In genomic region chr2:112194480-112194879, GRCh38 we compare ENCODE assay signal across 20 cellular contexts. TPM values are rescaled to one million over a fixed set of nuclear protein-coding genes. Genes with fewer than 3 reads are reported as not detected.
DNase-seq lines count a peak whose midpoint lies in the region; ATAC-seq, FAIRE-seq and TF ChIP-seq lines count a peak whose summit lies in the region.
"Had no signal": no experiment of that assay in that cellular context is flagged by ENCODE, and none has a peak within 500 bp of the region (broad histone marks: within the 10 kb centered on the region; RNA-seq: fewer than 3 reads in every experiment).

No MANE protein-coding gene starts in this region.

- ATAC-seq in HG02571 (IDR thresholded peaks at IDR 0.05; ENCODE audit: unreplicated experiment) = no peak

- no peak for DNase-seq in T-helper 1 cell
- no peak for DNase-seq in activated naive CD4-positive, alpha-beta T cell treated with Interleukin-2 at 50 U/mL for 16 hours
- no peak for DNase-seq in activated CD4-positive, alpha-beta memory T cell treated with anti-CD3 and anti-CD28 coated beads, Interleukin-2, amount 10 ng/mL, durations not matched to agents 7 days and 5 days
- no peak for DNase-seq in endothelial cell (ENCODE audit: low spot score)
- no peak for DNase-seq in urothelium cell line (ENCODE audit: low spot score)
- DNase-seq: BE2C; CD8-positive, alpha-beta memory T cell; DMS79; H7; MV-4-11; NCI-H1417; NCI-H1930; NCI-H446; NCI-H69; NK-92 treated with Interleukin-12 subunit alpha and Interleukin-12 subunit beta, amount 100 ng/mL, for 24 hours had no signal

- TF ChIP-seq CTCF in endothelial cell (IDR thresholded peaks at IDR 0.05; ENCODE audit: unreplicated experiment) = no peak

- peak overlapping the region; percentile 57 for H3K27ac Mint-ChIP-seq in T-helper 1 cell treated with Interleukin-12 subunit alpha and Interleukin-12 subunit beta and Interleukin-4 antibody, amounts not matched to agents 30 μg/mL and 1 μg/mL, for 36 hours
- H3K27ac Mint-ChIP-seq in activated naive CD4-positive, alpha-beta T cell treated with anti-CD3 and anti-CD28 coated beads, Interleukin-2, amount 50 U/mL, for 24 hours = peak overlapping the region; percentile 80
- peak overlapping the region; percentile 57 for H3K27ac Mint-ChIP-seq in activated CD4-positive, alpha-beta memory T cell treated with anti-CD3 and anti-CD28 coated beads, Interleukin-2, amount 10 ng/mL, durations not matched to agents 7 days and 5 days
- peak overlapping the region; percentile 74 for H3K27ac Mint-ChIP-seq in endothelial cell (ENCODE audit: unreplicated experiment)
- H3K27ac Mint-ChIP-seq: CD8-positive, alpha-beta memory T cell had no signal

- FAIRE-seq in urothelium cell line (lab: Jason Lieb, UNC) = no peak
- FAIRE-seq: D721Med, HTR-8/SVneo had no signal

- H3K27me3 Mint-ChIP-seq in T-helper 1 cell treated with Interleukin-12 subunit alpha and Interleukin-12 subunit beta and Interleukin-4 antibody, amounts not matched to agents 30 μg/mL and 1 μg/mL, for 36 hours (ENCODE audit: low read depth) = no peaks in the 10 kb centered on the region
- H3K27me3 Mint-ChIP-seq in activated naive CD4-positive, alpha-beta T cell treated with anti-CD3 and anti-CD28 coated beads, Interleukin-2, amount 50 U/mL, for 24 hours = no peaks in the 10 kb centered on the region
- no peaks in the 10 kb centered on the region for H3K27me3 Mint-ChIP-seq in activated CD4-positive, alpha-beta memory T cell treated with anti-CD3 and anti-CD28 coated beads, Interleukin-2, amount 10 ng/mL, durations not matched to agents 7 days and 5 days
- no peaks in the 10 kb centered on the region for H3K27me3 Mint-ChIP-seq in endothelial cell (ENCODE audit: unreplicated experiment)

- H3K36me3 Mint-ChIP-seq in T-helper 1 cell treated with Interleukin-12 subunit alpha and Interleukin-12 subunit beta and Interleukin-4 antibody, amounts not matched to agents 30 μg/mL and 1 μg/mL, for 36 hours (ENCODE audit: low read depth) = peaks cover 25% of the 10 kb centered on the region
- peaks cover 11% of the 10 kb centered on the region for H3K36me3 Mint-ChIP-seq in activated naive CD4-positive, alpha-beta T cell treated with anti-CD3 and anti-CD28 coated beads, Interleukin-2, amount 50 U/mL, for 24 hours
- peaks cover 11% of the 10 kb centered on the region for H3K36me3 Mint-ChIP-seq in activated CD4-positive, alpha-beta memory T cell treated with anti-CD3 and anti-CD28 coated beads, Interleukin-2, amount 10 ng/mL, durations not matched to agents 7 days and 5 days (ENCODE audit: low read depth)
- peaks cover 3% of the 10 kb centered on the region for H3K36me3 Mint-ChIP-seq in endothelial cell (ENCODE audit: low read depth, unreplicated experiment)

- H3K4me3 Mint-ChIP-seq in T-helper 1 cell treated with Interleukin-12 subunit alpha and Interleukin-12 subunit beta and Interleukin-4 antibody, amounts not matched to agents 30 μg/mL and 1 μg/mL, for 36 hours = peak overlapping the region; percentile 0
- peak overlapping the region; percentile 13 for H3K4me3 Mint-ChIP-seq in activated naive CD4-positive, alpha-beta T cell treated with anti-CD3 and anti-CD28 coated beads, Interleukin-2, amount 50 U/mL, for 24 hours
- H3K4me3 Mint-ChIP-seq in activated CD4-positive, alpha-beta memory T cell treated with anti-CD3 and anti-CD28 coated beads, Interleukin-2, amount 10 ng/mL, durations not matched to agents 7 days and 5 days = no peak overlapping the region
- H3K4me3 Mint-ChIP-seq in endothelial cell (ENCODE audit: unreplicated experiment) = no peak overlapping the region
- H3K4me3 Mint-ChIP-seq: CD8-positive, alpha-beta memory T cell had no signal

- POLR2A ChIA-PET in activated CD4-positive, alpha-beta memory T cell treated with anti-CD3 and anti-CD28 coated beads, Interleukin-2, amount 10 ng/mL, durations not matched to agents 7 days and 5 days (lab: Charles Lee) = interaction anchor here (0.7 kb wide), 1 partner anchor 9 kb away, joined by 3 read pairs; no protein-coding TSS in a partner anchor

- H3K9me3 Mint-ChIP-seq in T-helper 1 cell treated with Interleukin-12 subunit alpha and Interleukin-12 subunit beta and Interleukin-4 antibody, amounts not matched to agents 30 μg/mL and 1 μg/mL, for 36 hours = no peaks in the 10 kb centered on the region
- H3K9me3 Mint-ChIP-seq in activated naive CD4-positive, alpha-beta T cell treated with anti-CD3 and anti-CD28 coated beads, Interleukin-2, amount 50 U/mL, for 24 hours = no peaks in the 10 kb centered on the region
- H3K9me3 Mint-ChIP-seq in activated CD4-positive, alpha-beta memory T cell treated with anti-CD3 and anti-CD28 coated beads, Interleukin-2, amount 10 ng/mL, durations not matched to agents 7 days and 5 days = no peaks in the 10 kb centered on the region
- no peaks in the 10 kb centered on the region for H3K9me3 Mint-ChIP-seq in endothelial cell (ENCODE audit: unreplicated experiment)

- peaks cover 44% of the 10 kb centered on the region for H3K4me1 Mint-ChIP-seq in T-helper 1 cell treated with Interleukin-12 subunit alpha and Interleukin-12 subunit beta and Interleukin-4 antibody, amounts not matched to agents 30 μg/mL and 1 μg/mL, for 36 hours (ENCODE audit: low read depth)
- H3K4me1 Mint-ChIP-seq in activated naive CD4-positive, alpha-beta T cell treated with anti-CD3 and anti-CD28 coated beads, Interleukin-2, amount 50 U/mL, for 24 hours = peaks cover 70% of the 10 kb centered on the region
- peaks cover 31% of the 10 kb centered on the region for H3K4me1 Mint-ChIP-seq in activated CD4-positive, alpha-beta memory T cell treated with anti-CD3 and anti-CD28 coated beads, Interleukin-2, amount 10 ng/mL, durations not matched to agents 7 days and 5 days
- H3K4me1 Mint-ChIP-seq in endothelial cell (ENCODE audit: unreplicated experiment) = peaks cover 21% of the 10 kb centered on the region

- CTCF ChIA-PET in activated CD4-positive, alpha-beta memory T cell treated with anti-CD3 and anti-CD28 coated beads, Interleukin-2, amount 10 ng/mL, durations not matched to agents 7 days and 5 days (lab: Charles Lee) = no interaction called here

RNA-seq across cellular contexts. Expression of gene FBLN7, which starts 56.3 kb away (rescaled TPM):
- 1 to 10 TPM; 7.3 to 8.4 TPM for total RNA-seq in activated CD4-positive, alpha-beta memory T cell treated with anti-CD3 and anti-CD28 coated beads, Interleukin-2, amount 10 ng/mL, durations not matched to agents 7 days and 5 days
- total RNA-seq in endothelial cell (ENCODE audit: unreplicated experiment) = 0.36 TPM

Comparison
In these comparisons a context has a peak if more than half of its experiments do, and no peak if none do; other contexts are left out.
1. H3K4me3 Mint-ChIP-seq: peak in T-helper 1 cell treated with Interleukin-12 subunit alpha and Interleukin-12 subunit beta and Interleukin-4 antibody, amounts not matched to agents 30 μg/mL and 1 μg/mL, for 36 hours (single experiment) and activated naive CD4-positive, alpha-beta T cell treated with anti-CD3 and anti-CD28 coated beads, Interleukin-2, amount 50 U/mL, for 24 hours (single experiment); none in activated CD4-positive, alpha-beta memory T cell treated with anti-CD3 and anti-CD28 coated beads, Interleukin-2, amount 10 ng/mL, durations not matched to agents 7 days and 5 days (single experiment) and endothelial cell (single experiment).
2. Peak in every context shown above with its lines, with median percentiles within 50 percentile points of each other: H3K27ac Mint-ChIP-seq.